Comparison of ENCODE assay signal across 27 cellular contexts in the genomic region with DNA sequence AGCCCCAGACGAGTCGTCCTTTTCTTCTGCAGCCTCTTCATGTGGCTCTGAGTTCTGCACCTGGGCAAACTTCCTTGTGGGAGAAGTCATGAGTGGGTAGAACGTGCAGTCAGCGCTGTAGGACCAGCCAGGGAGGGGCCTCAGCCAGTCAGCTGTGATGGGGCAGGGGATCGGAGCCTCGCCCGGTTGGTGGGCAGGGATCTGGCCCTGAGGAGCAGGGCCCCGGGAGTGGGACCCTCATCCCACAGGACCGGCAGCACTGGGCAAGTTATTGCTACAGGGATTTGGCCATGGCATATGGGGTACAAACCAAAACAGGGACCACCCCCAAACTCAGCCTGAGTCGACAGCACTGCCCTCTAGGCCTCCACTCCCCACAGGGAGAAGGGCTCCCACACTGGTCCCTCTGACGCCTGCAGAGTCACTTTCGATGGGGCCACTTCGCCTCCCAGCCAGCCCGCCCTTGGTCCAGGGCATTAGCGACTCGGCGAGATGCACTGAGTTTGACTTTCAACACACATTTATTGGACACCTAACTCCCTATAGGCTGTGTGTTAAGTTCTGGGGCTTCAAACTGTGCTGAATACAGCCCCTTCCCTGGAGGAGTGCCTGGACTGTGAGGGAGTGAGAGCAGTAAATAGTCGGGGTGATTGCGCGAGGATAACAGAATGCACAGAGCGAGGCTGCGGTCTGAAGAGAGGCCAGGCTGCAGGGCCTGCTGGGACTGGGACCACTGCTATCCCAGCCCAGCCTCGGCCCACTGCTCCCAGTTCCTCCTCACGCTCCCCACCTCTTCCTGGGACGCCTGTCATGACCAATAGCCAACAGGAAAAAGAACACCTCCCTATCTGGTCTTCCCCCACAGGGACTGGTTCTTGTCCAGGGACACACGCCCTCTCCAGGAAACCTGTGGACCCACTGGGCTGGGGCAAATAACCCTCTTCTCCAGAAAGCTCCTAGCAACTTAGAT. TPM values are rescaled to one million over a fixed set of nuclear protein-coding genes. Genes with fewer than 3 reads are reported as not detected.
A peak's percentile ranks its signal among the peaks of the same experiment; 100 is the strongest.
DNase-seq lines count a peak whose midpoint lies in the region; ATAC-seq and TF ChIP-seq lines count a peak whose summit lies in the region.
"Had no signal": no experiment of that assay in that cellular context is flagged by ENCODE, and none has a peak within 500 bp of the region (broad histone marks: within the 10 kb centered on the region; RNA-seq: fewer than 3 reads in every experiment).

No MANE protein-coding gene starts in this region.

- 0 out of 7 replicates have a peak overlapping the region, but pooled peaks of 1 of the 3 experiments have one; percentile 52 for H3K27ac Mint-ChIP-seq in H9
- H3K27ac Mint-ChIP-seq: activated B cell treated with CpG ODN at 0.5 μM for 24 hours; activated CD8-positive, alpha-beta memory T cell treated with anti-CD3 and anti-CD28 coated beads, Interleukin-2, amount 10 ng/mL, durations not matched to agents 7 days and 5 days; natural killer cell treated with Interleukin-12 subunit alpha and Interleukin-12 subunit beta and Interleukin-15 and Interleukin-18, amount 100 ng/mL, for 72 hours; T-cell had no signal

- no peak overlapping the region for H3K56ac ChIP-seq in H9 (ENCODE audit: insufficient read length, low read depth, low read length)

- ATAC-seq in HG02870 (IDR thresholded peaks at IDR 0.05; ENCODE audit: unreplicated experiment): no peak
- no peak for ATAC-seq in GM18517 (IDR thresholded peaks at IDR 0.05; ENCODE audit: unreplicated experiment)
- ATAC-seq: activated CD8-positive, alpha-beta memory T cell treated with anti-CD3 and anti-CD28 coated beads, Interleukin-2, amount 10 ng/mL, durations not matched to agents 7 days and 5 days; activated T-cell treated with anti-CD3 and anti-CD28 coated beads, Interleukin-2, amount 50 U/mL, for 4 hours; HCT116; heart left ventricle; natural killer cell treated with Interleukin-12 subunit alpha and Interleukin-12 subunit beta and Interleukin-15 and Interleukin-18, amount 100 ng/mL, for 72 hours; T-cell had no signal

- H3K9me3 ChIP-seq in H9 (ENCODE audit: control insufficient read depth, low read depth, low read length): no peaks in the 10 kb centered on the region
- H3K9me3 ChIP-seq in transverse colon: no peaks in the 10 kb centered on the region
- H3K9me3 ChIP-seq: BE2C, esophagus muscularis mucosa, heart left ventricle, lower lobe of right lung had no signal

- TF ChIP-seq CTCF in H9 (conservative IDR thresholded peaks at IDR 0.05) (no peak; the same call in 2 of the 3 replicates), coronary artery (IDR thresholded peaks at IDR 0.05) (no peak), transverse colon (IDR thresholded peaks at IDR 0.05) (no peak)

- H3K79me2 ChIP-seq in H9 (ENCODE audit: insufficient read depth, low read length): no peaks in the 10 kb centered on the region
- H3K79me2 ChIP-seq: parathyroid adenoma had no signal

- H3K36me3 ChIP-seq in transverse colon: no peaks in the 10 kb centered on the region
- H3K36me3 ChIP-seq: BE2C, esophagus muscularis mucosa, heart left ventricle, lower lobe of right lung had no signal

- no peak overlapping the region for H2BK120ac ChIP-seq in H9 (ENCODE audit: low read depth, low read length, poor library complexity, severe bottlenecking)

- H2BK12ac ChIP-seq in H9 (ENCODE audit: insufficient read length, low read depth, low read length): no peak overlapping the region

- H3K9ac ChIP-seq in H9 (ENCODE audit: extremely low read depth, insufficient read length, low read length): no peak overlapping the region
- H3K9ac ChIP-seq: parathyroid adenoma had no signal

- no peak overlapping the region for H4K8ac ChIP-seq in H9 (replicated peaks; ENCODE audit: insufficient read length, low read depth, low read length)

- no peak overlapping the region for H2BK15ac ChIP-seq in H9 (ENCODE audit: low read depth, low read length)

- H4K20me1 ChIP-seq in H9 (ENCODE audit: control insufficient read depth, insufficient read depth, insufficient read length): peaks cover 4% of the 10 kb centered on the region

- peaks cover 27 to 32% of the 10 kb centered on the region in 2 experiments for H3K4me1 Mint-ChIP-seq in H9
- H3K4me1 Mint-ChIP-seq: activated B cell treated with CpG ODN at 0.5 μM for 24 hours; activated CD8-positive, alpha-beta memory T cell treated with anti-CD3 and anti-CD28 coated beads, Interleukin-2, amount 10 ng/mL, durations not matched to agents 7 days and 5 days; T-cell had no signal

- H2AFZ ChIP-seq in H9 (ENCODE audit: low read length): no peak overlapping the region
- H2AFZ ChIP-seq: parathyroid adenoma had no signal

- in situ Hi-C loops in transverse colon (cut with MboI; ENCODE audit: low pct_ligation_motif_present in 1 of 4, low pct_unique_long_range_greater_than_20kb in 1 of 4, low sequenced_read_pairs in 3 of 4): no loop called here

- H3K27ac ChIP-seq in H9 (ENCODE audit: insufficient read length, low read depth, low read length) (no peak overlapping the region), coronary artery (no peak overlapping the region), transverse colon (peak overlapping the region; percentile 9 to 45 (median 30))
- H3K27ac ChIP-seq: esophagus muscularis mucosa, heart left ventricle, lower lobe of right lung, parathyroid adenoma had no signal

- H3K23ac ChIP-seq in H9 (ENCODE audit: insufficient read length, low read depth, low read length): no peak overlapping the region

- H2BK5ac ChIP-seq in H9 (ENCODE audit: insufficient read length, low read length): no peak overlapping the region

- no peak overlapping the region for H3K4me3 ChIP-seq in coronary artery
- H3K4me3 ChIP-seq in transverse colon: no peak overlapping the region
- H3K4me3 ChIP-seq: esophagus muscularis mucosa, heart left ventricle, lower lobe of right lung had no signal

- no peaks in the 10 kb centered on the region for H3K79me1 ChIP-seq in H9 (ENCODE audit: insufficient read depth, low read depth, low read length, poor library complexity, severe bottlenecking)

- H2BK20ac ChIP-seq in H9 (ENCODE audit: low read depth, low read length, poor library complexity, severe bottlenecking): no peak overlapping the region

- H3K27me3 ChIP-seq in H9 (ENCODE audit: insufficient read depth, low read length): no peaks in the 10 kb centered on the region
- H3K27me3 ChIP-seq in transverse colon: no peaks in the 10 kb centered on the region
- H3K27me3 ChIP-seq: BE2C had no signal

- DNase-seq in H9 (peak; percentile 35), coronary artery (ENCODE audit: low spot score) (peak; percentile 64), mesenteric fat pad (ENCODE audit: low spot score) (peak; percentile 86), transverse colon (no peak), COR-L47 (lab: John Stamatoyannopoulos, UW) (no peak)
- DNase-seq: activated B cell treated with CpG ODN at 0.5 μM for 24 hours; activated CD4-positive, alpha-beta T cell treated with anti-CD3 and anti-CD28 coated beads, Interleukin-2, amount 50 U/mL, for 1 hour; activated CD8-positive, alpha-beta memory T cell treated with anti-CD3 and anti-CD28 coated beads, Interleukin-2, amount 10 ng/mL, durations not matched to agents 7 days and 5 days; activated T-cell treated with anti-CD3 and anti-CD28 coated beads, Interleukin-2, amount 50 U/mL, for 4 hours; caudate nucleus; DMS153; heart left ventricle; kidney glomerular epithelial cell; NCI-H446 treated with DMSO at 0.1 percent for 48 hours; NCI-H82; small intestine; stimulated activated naive CD4-positive, alpha-beta T cell had no signal

- intact Hi-C loops in transverse colon (cut with DNase I; ENCODE audit: low total_unique reads): no loop called here

- no peak for TF ChIP-seq EP300 in transverse colon (IDR thresholded peaks at IDR 0.05; ENCODE audit: low read depth)

- no peak overlapping the region for H3T11ph ChIP-seq in H9 (ENCODE audit: low read length)

- H3K4me3 Mint-ChIP-seq in H9: no peak overlapping the region
- H3K4me3 Mint-ChIP-seq: activated B cell treated with CpG ODN at 0.5 μM for 24 hours; activated CD8-positive, alpha-beta memory T cell treated with anti-CD3 and anti-CD28 coated beads, Interleukin-2, amount 10 ng/mL, durations not matched to agents 7 days and 5 days; activated T-cell treated with anti-CD3 and anti-CD28 coated beads, Interleukin-2, amount 50 U/mL, for 4 hours; natural killer cell treated with Interleukin-12 subunit alpha and Interleukin-12 subunit beta and Interleukin-15 and Interleukin-18, amount 100 ng/mL, for 72 hours; T-cell had no signal

- TF ChIP-seq POLR2A in transverse colon (IDR thresholded peaks at IDR 0.05): no peak

- H4K91ac ChIP-seq in H9 (ENCODE audit: insufficient read length, low read depth, low read length): no peak overlapping the region

- no peak overlapping the region for H3K18ac ChIP-seq in H9 (ENCODE audit: insufficient read length, low read depth, low read length)

- H3K4me1 ChIP-seq in H9 (ENCODE audit: insufficient read depth, low read length): peaks cover 3% of the 10 kb centered on the region; the same call in 1 of the 2 replicates
- H3K4me1 ChIP-seq in transverse colon: peaks cover 0 to 14% (median 11%) of the 10 kb centered on the region in 4 donors
- H3K4me1 ChIP-seq: BE2C, esophagus muscularis mucosa, heart left ventricle, parathyroid adenoma had no signal

- no peak overlapping the region for H4K5ac ChIP-seq in H9 (ENCODE audit: insufficient read length, low read depth, low read length)

- no peak overlapping the region for H2AK5ac ChIP-seq in H9 (ENCODE audit: insufficient read length, low read length)

- H3K4ac ChIP-seq in H9 (ENCODE audit: low read depth, low read length): no peak overlapping the region

- no peaks in the 10 kb centered on the region for H3K23me2 ChIP-seq in H9 (ENCODE audit: insufficient read length, low read depth, low read length, poor library complexity, severe bottlenecking)

- no peaks in the 10 kb centered on the region for H3K9me3 Mint-ChIP-seq in H9
- H3K9me3 Mint-ChIP-seq: activated B cell treated with CpG ODN at 0.5 μM for 24 hours; activated T-cell treated with anti-CD3 and anti-CD28 coated beads, Interleukin-2, amount 50 U/mL, for 4 hours; natural killer cell treated with Interleukin-12 subunit alpha and Interleukin-12 subunit beta and Interleukin-15 and Interleukin-18, amount 100 ng/mL, for 72 hours; T-cell had no signal

- H3K36me3 Mint-ChIP-seq in H9 (ENCODE audit: insufficient read depth in 1 of 3, low read depth in 3 of 3): no peaks in the 10 kb centered on the region
- H3K36me3 Mint-ChIP-seq: activated CD8-positive, alpha-beta memory T cell treated with anti-CD3 and anti-CD28 coated beads, Interleukin-2, amount 10 ng/mL, durations not matched to agents 7 days and 5 days; natural killer cell treated with Interleukin-12 subunit alpha and Interleukin-12 subunit beta and Interleukin-15 and Interleukin-18, amount 100 ng/mL, for 72 hours; T-cell had no signal

- H3K14ac ChIP-seq in H9 (ENCODE audit: insufficient read depth, low read length): no peak overlapping the region

- WGBS in H9 (ENCODE audit: extremely low coverage, insufficient read length, low lambda C conversion rate): no CpG with 5 or more reads among the region's 26 CpGs
- 75% methylated on average over 24 of the region's 26 CpGs; no CpG with 5 or more reads in 1 of the 2 donors for WGBS in transverse colon (ENCODE audit: low coverage in 1 of 2), 2 donors

- no peak overlapping the region for H3K4me2 ChIP-seq in H9 (ENCODE audit: insufficient read depth, insufficient read length, low read length)

- H3K27me3 Mint-ChIP-seq in H9 (ENCODE audit: low read depth): no peaks in the 10 kb centered on the region
- H3K27me3 Mint-ChIP-seq: activated CD8-positive, alpha-beta memory T cell treated with anti-CD3 and anti-CD28 coated beads, Interleukin-2, amount 10 ng/mL, durations not matched to agents 7 days and 5 days; natural killer cell treated with Interleukin-12 subunit alpha and Interleukin-12 subunit beta and Interleukin-15 and Interleukin-18, amount 100 ng/mL, for 72 hours had no signal

RNA-seq across cellular contexts. Expression of gene SDC1, which starts 55.9 kb away (rescaled TPM):
- total RNA-seq in H9 (2021): 22.3 and 25.1 TPM in 2 replicates
- 2.3 TPM for total RNA-seq in mesenteric fat pad
- 100 to 1,000 TPM; 103 to 192 (median 127) TPM for total RNA-seq in transverse colon
- total RNA-seq: activated B cell treated with CpG ODN at 0.5 μM for 24 hours; mononuclear cell; natural killer cell treated with Interleukin-12 subunit alpha and Interleukin-12 subunit beta and Interleukin-15 and Interleukin-18, amount 100 ng/mL, for 72 hours had no signal

Comparison
In these comparisons a context has a peak if more than half of its experiments do, and no peak if none do; other contexts are left out.
1. DNase-seq: peak in H9 (single experiment), coronary artery (single experiment) and mesenteric fat pad (single experiment); none in transverse colon (single experiment) and COR-L47 (single experiment).
2. H3K27ac ChIP-seq: peak in transverse colon (4 of 4); none in H9 (single experiment) and coronary artery (0 of 2).